In genomic region chr6:11537229-11538048, GRCh38 we compare ENCODE assay signal across 8 cellular contexts. TPM values are rescaled to one million over a fixed set of nuclear protein-coding genes. Genes with fewer than 3 reads are reported as not detected.
A peak's percentile ranks its signal among the peaks of the same experiment; 100 is the strongest.
DNase-seq lines count a peak whose midpoint lies in the region; ATAC-seq and TF ChIP-seq lines count a peak whose summit lies in the region.

Gene TMEM170B, plus strand, starts transcription at chr6:11537749. Its CDS starts 529 bp downstream, at chr6:11538278.

- no peaks in the 10 kb centered on the region for H3K36me3 ChIP-seq in CD8-positive, alpha-beta memory T cell (ENCODE audit: insufficient read depth, low read length)
- no peaks in the 10 kb centered on the region for H3K36me3 ChIP-seq in duodenal mucosa (ENCODE audit: control insufficient read depth in 1 of 2, insufficient read depth in 2 of 2, low read length in 2 of 2)

- peak within 1 kb of the TSS; percentile 56 to 96 (median 85) for H3K27ac Mint-ChIP-seq in CD8-positive, alpha-beta memory T cell
- peak within 1 kb of the TSS; percentile 44 for H3K27ac Mint-ChIP-seq in activated CD8-positive, alpha-beta T cell treated with anti-CD3 and anti-CD28 coated beads for 36 hours

- H3K9me3 Mint-ChIP-seq in CD8-positive, alpha-beta memory T cell, result no peaks in the 10 kb centered on the region
- H3K9me3 Mint-ChIP-seq in activated CD8-positive, alpha-beta T cell treated with anti-CD3 and anti-CD28 coated beads for 36 hours, result no peaks in the 10 kb centered on the region

- H3K27ac ChIP-seq in CD8-positive, alpha-beta memory T cell (ENCODE audit: low read depth, low read length), result peak within 1 kb of the TSS; percentile 45
- peak within 1 kb of the TSS; percentile 91 for H3K27ac ChIP-seq in HL-60 (replicated peaks)
- H3K27ac ChIP-seq in duodenal mucosa (ENCODE audit: low read depth, low read length), result peak within 1 kb of the TSS; percentile 50

- peak within 1 kb of the TSS; percentile 63 to 67 for H3K9ac ChIP-seq in duodenal mucosa (ENCODE audit: low read depth in 1 of 2, low read length in 2 of 2)

- intact Hi-C loops in activated CD8-positive, alpha-beta T cell treated with anti-CD3 and anti-CD28 coated beads for 36 hours (cut with micrococcal nuclease), result no loop called here

- H3K27me3 Mint-ChIP-seq in CD8-positive, alpha-beta memory T cell, result peaks cover 6 to 18% of the 10 kb centered on the region in 2 donors
- peaks cover 7% of the 10 kb centered on the region for H3K27me3 Mint-ChIP-seq in activated CD8-positive, alpha-beta T cell treated with anti-CD3 and anti-CD28 coated beads for 36 hours

- H3K4me1 Mint-ChIP-seq in CD8-positive, alpha-beta memory T cell, result peaks cover 11 to 24% (median 14%) of the 10 kb centered on the region in 3 donors
- H3K4me1 Mint-ChIP-seq in activated CD8-positive, alpha-beta T cell treated with anti-CD3 and anti-CD28 coated beads for 36 hours (ENCODE audit: low read depth), result peaks cover 10% of the 10 kb centered on the region

- DNase-seq in CD8-positive, alpha-beta memory T cell, result peak; percentile 96 to 98 (median 98)
- DNase-seq in HL-60 (ENCODE audit: low read depth in 1 of 2, low spot score in 1 of 2), result peak; percentile 92 to 95
- DNase-seq in NCI-H82 treated with DMSO at 0.1 percent for 48 hours (lab: John Stamatoyannopoulos, UW; ENCODE audit: unreplicated experiment), result peak; percentile 92
- peak; percentile 92 for DNase-seq in activated CD8-positive, alpha-beta T cell treated with anti-CD3 and anti-CD28 coated beads for 36 hours
- DNase-seq in lung microvascular endothelial cell (ENCODE audit: low read depth in 2 of 2), result peak; percentile 73 to 92
- DNase-seq in stimulated activated CD4-positive, alpha-beta T cell treated with anti-CD3 and anti-CD28 coated beads, TNF-alpha, amount 100 ng/mL, for 4 hours (ENCODE audit: low read depth in 3 of 3), result peak; percentile 89 to 95 (median 94)

- H3K4me3 ChIP-seq in CD8-positive, alpha-beta memory T cell (ENCODE audit: low read length), result peak within 1 kb of the TSS; percentile 68
- peak within 1 kb of the TSS; percentile 76 for H3K4me3 ChIP-seq in HL-60 (replicated peaks; ENCODE audit: insufficient read depth, low read length)
- peak within 1 kb of the TSS; percentile 75 to 78 for H3K4me3 ChIP-seq in duodenal mucosa (ENCODE audit: low read depth in 1 of 2, low read length in 2 of 2)

- peak; percentile 93 for ATAC-seq in GM19467 (IDR thresholded peaks at IDR 0.05; ENCODE audit: unreplicated experiment)
- peak; percentile 96 for ATAC-seq in activated CD8-positive, alpha-beta T cell treated with anti-CD3 and anti-CD28 coated beads for 36 hours

- TF ChIP-seq CTCF in HL-60 (IDR thresholded peaks at IDR 0.05; ENCODE audit: insufficient read depth, low read length), result no peak
- TF ChIP-seq CTCF in activated CD8-positive, alpha-beta T cell treated with anti-CD3 and anti-CD28 coated beads for 36 hours (IDR thresholded peaks at IDR 0.05), result no peak

- CTCF ChIA-PET in CD8-positive, alpha-beta memory T cell (lab: Charles Lee), result no interaction called here
- CTCF ChIA-PET in activated CD8-positive, alpha-beta T cell treated with anti-CD3 and anti-CD28 coated beads for 36 hours (lab: Charles Lee), result interaction anchor here (1.1 kb wide), 1 partner anchor 39 kb away, joined by 3 read pairs; no protein-coding TSS in a partner anchor

- no peaks in the 10 kb centered on the region for H3K9me3 ChIP-seq in CD8-positive, alpha-beta memory T cell (ENCODE audit: low read length)
- H3K9me3 ChIP-seq in duodenal mucosa (ENCODE audit: control insufficient read depth in 1 of 2, low read length in 2 of 2), result no peaks in the 10 kb centered on the region

- peak within 1 kb of the TSS; percentile 84 to 94 (median 87) for H3K4me3 Mint-ChIP-seq in CD8-positive, alpha-beta memory T cell
- peak within 1 kb of the TSS; percentile 75 for H3K4me3 Mint-ChIP-seq in activated CD8-positive, alpha-beta T cell treated with anti-CD3 and anti-CD28 coated beads for 36 hours

- POLR2A ChIA-PET in CD8-positive, alpha-beta memory T cell (lab: Charles Lee), result interaction anchor here (0.6 to 0.7 kb wide), 2 partner anchors 16 to 156 kb away, joined by 3 read pairs; no protein-coding TSS in a partner anchor
- POLR2A ChIA-PET in activated CD8-positive, alpha-beta T cell treated with anti-CD3 and anti-CD28 coated beads for 36 hours (lab: Charles Lee), result interaction anchor here (1.0 to 1.4 kb wide), 2 partner anchors 14 to 15 kb away, joined by 3 read pairs; no protein-coding TSS in a partner anchor

- peaks cover 13% of the 10 kb centered on the region for H3K4me1 ChIP-seq in CD8-positive, alpha-beta memory T cell (ENCODE audit: insufficient read depth, low read length)
- peaks cover 7 to 9% of the 10 kb centered on the region in 2 donors for H3K4me1 ChIP-seq in duodenal mucosa (ENCODE audit: control insufficient read depth in 1 of 2, insufficient read depth in 2 of 2, low read length in 2 of 2)

- peaks cover 0 to 4% (median 0%) of the 10 kb centered on the region in 3 donors for H3K36me3 Mint-ChIP-seq in CD8-positive, alpha-beta memory T cell
- H3K36me3 Mint-ChIP-seq in activated CD8-positive, alpha-beta T cell treated with anti-CD3 and anti-CD28 coated beads for 36 hours (ENCODE audit: low read depth), result no peaks in the 10 kb centered on the region

- H3K27me3 ChIP-seq in CD8-positive, alpha-beta memory T cell (ENCODE audit: insufficient read depth, low read length, poor library complexity, severe bottlenecking), result no peaks in the 10 kb centered on the region
- H3K27me3 ChIP-seq in HL-60 (ENCODE audit: insufficient read depth, poor library complexity, severe bottlenecking), result no peaks in the 10 kb centered on the region
- no peaks in the 10 kb centered on the region for H3K27me3 ChIP-seq in duodenal mucosa (ENCODE audit: control insufficient read depth in 1 of 2, insufficient read depth in 2 of 2, low read length in 2 of 2)

RNA-seq across cellular contexts. Expression of gene TMEM170B, which starts in this region (rescaled TPM):
- 1 to 10 TPM; 2.6 to 2.7 TPM for total RNA-seq in CD8-positive, alpha-beta memory T cell
- polyA plus RNA-seq in CD8-positive, alpha-beta memory T cell, result 0.30 TPM
- total RNA-seq in activated CD8-positive, alpha-beta T cell treated with anti-CD3 and anti-CD28 coated beads for 36 hours, result 1 to 10 TPM; 1.8 to 1.9 TPM
- 1.1 and 2.0 TPM in 2 replicates for total RNA-seq in lung microvascular endothelial cell

Comparison
In these comparisons a context has a peak if more than half of its experiments do, and no peak if none do; other contexts are left out.
1. Peak in every context shown above with its lines: DNase-seq, ATAC-seq, H3K4me3 ChIP-seq and H3K27ac ChIP-seq.